ENCODE assay signal across 1 cellular context in the genomic region with DNA sequence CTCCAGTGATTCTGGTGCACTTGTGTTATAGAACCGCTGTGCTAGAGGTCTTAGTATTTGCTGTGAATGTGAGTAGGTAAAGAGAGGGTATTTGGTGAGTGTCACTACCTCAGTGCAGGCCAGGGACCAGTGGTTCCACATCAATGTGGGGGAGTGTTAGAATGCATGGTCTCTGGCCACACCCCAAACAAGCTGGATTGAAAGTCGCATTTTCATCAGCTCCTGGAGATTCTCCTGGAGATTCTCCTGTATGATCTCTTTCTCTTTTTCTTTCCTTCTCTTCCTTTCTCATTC.
TF ChIP-seq lines count a peak whose summit lies in the region.

No MANE protein-coding gene starts in this region.

TF ChIP-seq in HepG2, 621 proteins besides CTCF, POLR2A, EP300 and RAD21:
- no peak for TF ChIP-seq RFX3 (CRISPR knock-in tag; IDR thresholded peaks at IDR 0.05)
- TF ChIP-seq, protein P1, sequence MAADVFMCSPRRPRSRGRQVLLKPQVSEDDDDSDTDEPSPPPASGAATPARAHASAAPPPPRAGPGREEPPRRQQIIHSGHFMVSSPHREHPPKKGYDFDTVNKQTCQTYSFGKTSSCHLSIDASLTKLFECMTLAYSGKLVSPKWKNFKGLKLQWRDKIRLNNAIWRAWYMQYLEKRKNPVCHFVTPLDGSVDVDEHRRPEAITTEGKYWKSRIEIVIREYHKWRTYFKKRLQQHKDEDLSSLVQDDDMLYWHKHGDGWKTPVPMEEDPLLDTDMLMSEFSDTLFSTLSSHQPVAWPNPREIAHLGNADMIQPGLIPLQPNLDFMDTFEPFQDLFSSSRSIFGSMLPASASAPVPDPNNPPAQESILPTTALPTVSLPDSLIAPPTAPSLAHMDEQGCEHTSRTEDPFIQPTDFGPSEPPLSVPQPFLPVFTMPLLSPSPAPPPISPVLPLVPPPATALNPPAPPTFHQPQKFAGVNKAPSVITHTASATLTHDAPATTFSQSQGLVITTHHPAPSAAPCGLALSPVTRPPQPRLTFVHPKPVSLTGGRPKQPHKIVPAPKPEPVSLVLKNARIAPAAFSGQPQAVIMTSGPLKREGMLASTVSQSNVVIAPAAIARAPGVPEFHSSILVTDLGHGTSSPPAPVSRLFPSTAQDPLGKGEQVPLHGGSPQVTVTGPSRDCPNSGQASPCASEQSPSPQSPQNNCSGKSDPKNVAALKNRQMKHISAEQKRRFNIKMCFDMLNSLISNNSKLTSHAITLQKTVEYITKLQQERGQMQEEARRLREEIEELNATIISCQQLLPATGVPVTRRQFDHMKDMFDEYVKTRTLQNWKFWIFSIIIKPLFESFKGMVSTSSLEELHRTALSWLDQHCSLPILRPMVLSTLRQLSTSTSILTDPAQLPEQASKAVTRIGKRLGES (CRISPR knock-in tag; IDR thresholded peaks at IDR 0.05; ENCODE audit: borderline replicate concordance) = no peak
- TF ChIP-seq ZNF101 (CRISPR knock-in tag; IDR thresholded peaks at IDR 0.05; ENCODE audit: borderline replicate concordance, low read depth) = no peak
- TF ChIP-seq TGIF2 (CRISPR knock-in tag; IDR thresholded peaks at IDR 0.05) = 0 out of 2 replicates have a peak, but pooled peaks have one; percentile 41
- no peak for TF ChIP-seq ZNF747 (CRISPR knock-in tag; IDR thresholded peaks at IDR 0.05; ENCODE audit: borderline replicate concordance)
- TF ChIP-seq EED (CRISPR knock-in tag; IDR thresholded peaks at IDR 0.05) = no peak
